In genomic region chr13:111202745-111203144, GRCh38 we compare ENCODE assay signal across 8 cellular contexts.
A peak's percentile ranks its signal among the peaks of the same experiment; 100 is the strongest.
DNase-seq lines count a peak whose midpoint lies in the region; ATAC-seq and TF ChIP-seq lines count a peak whose summit lies in the region.

No MANE protein-coding gene starts in this region.

- ATAC-seq in GM18870 (IDR thresholded peaks at IDR 0.05; ENCODE audit: unreplicated experiment) = peak; percentile 82
- peak; percentile 61 for ATAC-seq in HG03066 (IDR thresholded peaks at IDR 0.05; ENCODE audit: low read depth, unreplicated experiment)
- peak; percentile 67 for ATAC-seq in sciatic nerve

- H3K27me3 ChIP-seq in fibroblast of lung (ENCODE audit: control insufficient read depth, insufficient read depth, low read length) = no peaks in the 10 kb centered on the region

- H3K36me3 ChIP-seq in fibroblast of lung (ENCODE audit: control insufficient read depth, insufficient read depth, low read length) = peaks cover 1% of the 10 kb centered on the region

- H3K9me3 ChIP-seq in fibroblast of lung (ENCODE audit: control insufficient read depth, insufficient read depth, low read depth, low read length) = no peaks in the 10 kb centered on the region

- H3K4me3 ChIP-seq in fibroblast of lung (replicated peaks in 1 of 4; ENCODE audit: control extremely low read depth in 1 of 4, insufficient read depth in 1 of 4, low read depth in 3 of 4, low read length in 4 of 4) = peak overlapping the region in 2 of 4 experiments; percentile 33 to 42

- intact Hi-C loops in sciatic nerve (cut with DNase I) (no loop called here), posterior cingulate gyrus (cut with DNase I) (no loop called here)

- H3K9ac ChIP-seq in fibroblast of lung (ENCODE audit: insufficient read depth, low read length) = no peak overlapping the region

- peaks cover 57% of the 10 kb centered on the region for H3K79me2 ChIP-seq in fibroblast of lung (ENCODE audit: control insufficient read depth, insufficient read depth, low read length)

- no peak overlapping the region for H2AFZ ChIP-seq in fibroblast of lung (ENCODE audit: low read length)

- TF ChIP-seq CTCF in fibroblast of lung (conservative IDR thresholded peaks at IDR 0.05 in 1 of 2, IDR thresholded peaks at IDR 0.05 in 1 of 2; ENCODE audit: low read depth in 1 of 2, low read length in 2 of 2) = no peak

- H4K20me1 ChIP-seq in fibroblast of lung (ENCODE audit: control insufficient read depth, extremely low read depth, insufficient read depth, low read length) = no peaks in the 10 kb centered on the region

- no peak overlapping the region for H3K27ac ChIP-seq in fibroblast of lung (ENCODE audit: insufficient read depth, low read length)

- peaks cover 12% of the 10 kb centered on the region for H3K4me1 ChIP-seq in fibroblast of lung (ENCODE audit: control insufficient read depth, extremely low read depth, insufficient read depth, low read length)

- 0 out of 2 replicates have a peak, but pooled peaks have one; percentile 20 for TF ChIP-seq POLR2A in Raji (IDR thresholded peaks at IDR 0.05; ENCODE audit: insufficient read depth, low read depth, low read length)

- DNase-seq in AG20443 (ENCODE audit: low spot score) = peak; percentile 56
- DNase-seq in fibroblast of lung (ENCODE audit: low read depth in 2 of 2) = peak; percentile 82 to 89
- no peak for DNase-seq in sciatic nerve (ENCODE audit: low spot score)
- no peak for DNase-seq in posterior cingulate gyrus
- DNase-seq in activated CD4-positive, alpha-beta T cell treated with anti-CD3 and anti-CD28 coated beads for 4 hours = no peak

- no peak overlapping the region for H3K4me2 ChIP-seq in fibroblast of lung (ENCODE audit: extremely low read depth, insufficient read depth, low read length)

Comparison
In these comparisons a context has a peak if more than half of its experiments do, and no peak if none do; other contexts are left out.
1. DNase-seq: peak in AG20443 (single experiment) and fibroblast of lung (2 of 2); none in sciatic nerve (single experiment), posterior cingulate gyrus (0 of 10) and activated CD4-positive, alpha-beta T cell treated with anti-CD3 and anti-CD28 coated beads for 4 hours (0 of 2).
2. Peak in every context shown above with its lines, with median percentiles within 50 percentile points of each other: ATAC-seq.